In the genomic region with DNA sequence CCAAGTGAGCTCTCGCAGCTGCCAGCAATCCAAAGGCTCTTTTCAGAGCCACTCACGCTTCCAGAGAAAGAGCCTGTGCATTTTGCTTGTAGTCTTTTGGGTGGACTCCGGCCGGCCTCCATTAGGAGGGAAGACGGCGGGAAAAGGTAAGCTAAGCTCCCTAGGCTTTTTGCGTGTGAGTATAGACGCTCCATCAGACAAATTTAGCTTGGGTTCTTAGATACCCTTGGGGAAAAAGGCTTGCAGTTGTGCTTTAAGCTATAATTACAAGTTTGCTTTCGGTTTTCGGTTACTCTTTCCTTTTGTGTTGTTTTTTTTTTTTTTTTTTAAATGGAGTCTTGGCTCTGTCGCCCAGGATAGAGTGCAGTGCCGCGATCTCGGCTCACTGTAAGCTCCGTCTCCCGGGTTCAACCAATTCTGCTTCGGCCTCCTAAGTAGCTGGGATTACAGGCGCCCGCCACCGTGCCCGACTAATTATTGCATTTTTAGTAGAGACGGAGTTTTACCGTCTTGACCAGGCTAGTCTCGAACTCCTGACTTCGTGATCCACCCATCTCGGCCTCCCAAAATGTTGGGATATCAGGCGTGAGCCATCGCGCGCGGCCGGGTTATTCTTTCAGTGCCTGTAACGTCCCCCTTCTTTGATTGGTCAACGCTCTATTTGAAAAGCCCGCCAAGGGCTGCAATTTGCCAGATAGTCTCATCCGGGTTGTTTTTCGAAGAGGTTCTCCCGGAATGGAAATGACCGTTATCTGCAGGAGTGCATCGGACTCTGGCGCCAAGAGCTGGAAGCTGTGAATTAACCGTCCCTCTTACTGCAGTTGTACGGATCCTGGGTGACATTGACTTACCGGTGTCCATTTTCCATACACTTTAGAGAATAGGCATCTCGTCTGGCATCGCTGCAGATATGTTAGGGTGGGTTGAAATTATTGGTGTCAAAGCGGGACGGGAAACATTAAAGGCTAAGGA, we compare ENCODE assay signal across 1 cellular context.
TF ChIP-seq lines count a peak whose summit lies in the region.

No MANE protein-coding gene starts in this region.

TF ChIP-seq in HepG2, 621 proteins besides CTCF, POLR2A, EP300 and RAD21 (continued from another document and continues in another):
- TF ChIP-seq ZMYM4 (CRISPR knock-in tag; IDR thresholded peaks at IDR 0.05), result peak; percentile 78
- no peak for TF ChIP-seq ZFP36 (IDR thresholded peaks at IDR 0.05; ENCODE audit: borderline replicate concordance, low read depth, low read length, partially characterized antibody)
- TF ChIP-seq ZNF20 (CRISPR knock-in tag; IDR thresholded peaks at IDR 0.05), result no peak
- TF ChIP-seq TEAD2 (CRISPR knock-in tag; IDR thresholded peaks at IDR 0.05), result no peak
- TF ChIP-seq EZH2 (conservative IDR thresholded peaks at IDR 0.05; ENCODE audit: low read depth, low read length), result no peak
- no peak for TF ChIP-seq SMAD9 (CRISPR knock-in tag; IDR thresholded peaks at IDR 0.05)
- no peak; the same call in 1 of the 2 replicates for TF ChIP-seq ZNF598 (CRISPR knock-in tag; IDR thresholded peaks at IDR 0.05; ENCODE audit: borderline replicate concordance)
- peak; percentile 100 for TF ChIP-seq TFDP1 (CRISPR knock-in tag; IDR thresholded peaks at IDR 0.05; ENCODE audit: borderline replicate concordance)
- TF ChIP-seq, protein P1, sequence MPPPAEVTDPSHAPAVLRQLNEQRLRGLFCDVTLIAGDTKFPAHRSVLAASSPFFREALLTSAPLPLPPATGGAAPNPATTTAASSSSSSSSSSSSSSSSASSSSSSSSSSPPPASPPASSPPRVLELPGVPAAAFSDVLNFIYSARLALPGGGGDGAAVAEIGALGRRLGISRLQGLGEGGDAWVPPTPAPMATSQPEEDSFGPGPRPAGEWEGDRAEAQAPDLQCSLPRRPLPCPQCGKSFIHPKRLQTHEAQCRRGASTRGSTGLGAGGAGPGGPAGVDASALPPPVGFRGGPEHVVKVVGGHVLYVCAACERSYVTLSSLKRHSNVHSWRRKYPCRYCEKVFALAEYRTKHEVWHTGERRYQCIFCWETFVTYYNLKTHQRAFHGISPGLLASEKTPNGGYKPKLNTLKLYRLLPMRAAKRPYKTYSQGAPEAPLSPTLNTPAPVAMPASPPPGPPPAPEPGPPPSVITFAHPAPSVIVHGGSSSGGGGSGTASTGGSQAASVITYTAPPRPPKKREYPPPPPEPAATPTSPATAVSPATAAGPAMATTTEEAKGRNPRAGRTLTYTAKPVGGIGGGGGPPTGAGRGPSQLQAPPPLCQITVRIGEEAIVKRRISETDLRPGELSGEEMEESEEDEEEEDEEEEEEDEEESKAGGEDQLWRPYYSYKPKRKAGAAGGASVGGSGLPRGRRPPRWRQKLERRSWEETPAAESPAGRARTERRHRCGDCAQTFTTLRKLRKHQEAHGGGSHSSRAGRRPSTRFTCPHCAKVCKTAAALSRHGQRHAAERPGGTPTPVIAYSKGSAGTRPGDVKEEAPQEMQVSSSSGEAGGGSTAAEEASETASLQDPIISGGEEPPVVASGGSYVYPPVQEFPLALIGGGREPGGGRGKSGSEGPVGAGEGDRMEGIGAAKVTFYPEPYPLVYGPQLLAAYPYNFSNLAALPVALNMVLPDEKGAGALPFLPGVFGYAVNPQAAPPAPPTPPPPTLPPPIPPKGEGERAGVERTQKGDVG (CRISPR knock-in tag; IDR thresholded peaks at IDR 0.05; ENCODE audit: borderline replicate concordance), result no peak
- TF ChIP-seq NFYB (CRISPR knock-in tag; IDR thresholded peaks at IDR 0.05), result peak; percentile 98
- TF ChIP-seq ZNF616 (CRISPR knock-in tag; IDR thresholded peaks at IDR 0.05; ENCODE audit: low read depth), result no peak; the same call in 1 of the 2 replicates
- TF ChIP-seq IRF1 (CRISPR knock-in tag; IDR thresholded peaks at IDR 0.05; ENCODE audit: low read depth), result no peak
- no peak for TF ChIP-seq KDM6A (CRISPR knock-in tag; IDR thresholded peaks at IDR 0.05; ENCODE audit: low read depth)
- no peak for TF ChIP-seq CBX1 (IDR thresholded peaks at IDR 0.05; ENCODE audit: low read depth)
- TF ChIP-seq, protein P2, sequence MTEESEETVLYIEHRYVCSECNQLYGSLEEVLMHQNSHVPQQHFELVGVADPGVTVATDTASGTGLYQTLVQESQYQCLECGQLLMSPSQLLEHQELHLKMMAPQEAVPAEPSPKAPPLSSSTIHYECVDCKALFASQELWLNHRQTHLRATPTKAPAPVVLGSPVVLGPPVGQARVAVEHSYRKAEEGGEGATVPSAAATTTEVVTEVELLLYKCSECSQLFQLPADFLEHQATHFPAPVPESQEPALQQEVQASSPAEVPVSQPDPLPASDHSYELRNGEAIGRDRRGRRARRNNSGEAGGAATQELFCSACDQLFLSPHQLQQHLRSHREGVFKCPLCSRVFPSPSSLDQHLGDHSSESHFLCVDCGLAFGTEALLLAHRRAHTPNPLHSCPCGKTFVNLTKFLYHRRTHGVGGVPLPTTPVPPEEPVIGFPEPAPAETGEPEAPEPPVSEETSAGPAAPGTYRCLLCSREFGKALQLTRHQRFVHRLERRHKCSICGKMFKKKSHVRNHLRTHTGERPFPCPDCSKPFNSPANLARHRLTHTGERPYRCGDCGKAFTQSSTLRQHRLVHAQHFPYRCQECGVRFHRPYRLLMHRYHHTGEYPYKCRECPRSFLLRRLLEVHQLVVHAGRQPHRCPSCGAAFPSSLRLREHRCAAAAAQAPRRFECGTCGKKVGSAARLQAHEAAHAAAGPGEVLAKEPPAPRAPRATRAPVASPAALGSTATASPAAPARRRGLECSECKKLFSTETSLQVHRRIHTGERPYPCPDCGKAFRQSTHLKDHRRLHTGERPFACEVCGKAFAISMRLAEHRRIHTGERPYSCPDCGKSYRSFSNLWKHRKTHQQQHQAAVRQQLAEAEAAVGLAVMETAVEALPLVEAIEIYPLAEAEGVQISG (CRISPR knock-in tag; IDR thresholded peaks at IDR 0.05), result peak; percentile 40; the same call in 1 of the 2 replicates
- 0 out of 2 replicates have a peak, but pooled peaks have one; percentile 65 for TF ChIP-seq TSC22D2 (CRISPR knock-in tag; IDR thresholded peaks at IDR 0.05; ENCODE audit: borderline replicate concordance)
- TF ChIP-seq TP53 (CRISPR knock-in tag; conservative IDR thresholded peaks at IDR 0.05), result no peak
- TF ChIP-seq NFKB2 (CRISPR knock-in tag; IDR thresholded peaks at IDR 0.05; ENCODE audit: borderline replicate concordance), result peak; percentile 28; the same call in 1 of the 2 replicates
- no peak; the same call in 1 of the 2 replicates for TF ChIP-seq ZFP82 (CRISPR knock-in tag; IDR thresholded peaks at IDR 0.05; ENCODE audit: borderline replicate concordance)
- TF ChIP-seq ZNF335 (CRISPR knock-in tag; IDR thresholded peaks at IDR 0.05), result 0 out of 2 replicates have a peak, but pooled peaks have one; percentile 23
- TF ChIP-seq MYNN (CRISPR knock-in tag; IDR thresholded peaks at IDR 0.05; ENCODE audit: low read depth), result 0 out of 2 replicates have a peak, but pooled peaks have one; percentile 81
- peak; percentile 40; the same call in 1 of the 2 replicates for TF ChIP-seq ZNF263 (CRISPR knock-in tag; IDR thresholded peaks at IDR 0.05)
- no peak for TF ChIP-seq MLX (CRISPR knock-in tag; IDR thresholded peaks at IDR 0.05)
- 0 out of 2 replicates have a peak, but pooled peaks have one; percentile 9 for TF ChIP-seq KDM1A (CRISPR knock-in tag; IDR thresholded peaks at IDR 0.05)
- TF ChIP-seq GATA4 (IDR thresholded peaks at IDR 0.05; ENCODE audit: borderline replicate concordance, low read depth), result 0 out of 2 replicates have a peak, but pooled peaks have one; percentile 47
- TF ChIP-seq MLXIP (CRISPR knock-in tag; IDR thresholded peaks at IDR 0.05; ENCODE audit: borderline replicate concordance), result peak; percentile 48; the same call in 1 of the 2 replicates
- TF ChIP-seq ZC3H4 (CRISPR knock-in tag; IDR thresholded peaks at IDR 0.05; ENCODE audit: borderline replicate concordance), result peak; percentile 17; the same call in 1 of the 2 replicates
- TF ChIP-seq, protein P3, sequence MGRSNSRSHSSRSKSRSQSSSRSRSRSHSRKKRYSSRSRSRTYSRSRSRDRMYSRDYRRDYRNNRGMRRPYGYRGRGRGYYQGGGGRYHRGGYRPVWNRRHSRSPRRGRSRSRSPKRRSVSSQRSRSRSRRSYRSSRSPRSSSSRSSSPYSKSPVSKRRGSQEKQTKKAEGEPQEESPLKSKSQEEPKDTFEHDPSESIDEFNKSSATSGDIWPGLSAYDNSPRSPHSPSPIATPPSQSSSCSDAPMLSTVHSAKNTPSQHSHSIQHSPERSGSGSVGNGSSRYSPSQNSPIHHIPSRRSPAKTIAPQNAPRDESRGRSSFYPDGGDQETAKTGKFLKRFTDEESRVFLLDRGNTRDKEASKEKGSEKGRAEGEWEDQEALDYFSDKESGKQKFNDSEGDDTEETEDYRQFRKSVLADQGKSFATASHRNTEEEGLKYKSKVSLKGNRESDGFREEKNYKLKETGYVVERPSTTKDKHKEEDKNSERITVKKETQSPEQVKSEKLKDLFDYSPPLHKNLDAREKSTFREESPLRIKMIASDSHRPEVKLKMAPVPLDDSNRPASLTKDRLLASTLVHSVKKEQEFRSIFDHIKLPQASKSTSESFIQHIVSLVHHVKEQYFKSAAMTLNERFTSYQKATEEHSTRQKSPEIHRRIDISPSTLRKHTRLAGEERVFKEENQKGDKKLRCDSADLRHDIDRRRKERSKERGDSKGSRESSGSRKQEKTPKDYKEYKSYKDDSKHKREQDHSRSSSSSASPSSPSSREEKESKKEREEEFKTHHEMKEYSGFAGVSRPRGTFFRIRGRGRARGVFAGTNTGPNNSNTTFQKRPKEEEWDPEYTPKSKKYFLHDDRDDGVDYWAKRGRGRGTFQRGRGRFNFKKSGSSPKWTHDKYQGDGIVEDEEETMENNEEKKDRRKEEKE (IDR thresholded peaks at IDR 0.05), result no peak
- TF ChIP-seq FOXO4 (CRISPR knock-in tag; conservative IDR thresholded peaks at IDR 0.05), result no peak
- TF ChIP-seq, protein P4, sequence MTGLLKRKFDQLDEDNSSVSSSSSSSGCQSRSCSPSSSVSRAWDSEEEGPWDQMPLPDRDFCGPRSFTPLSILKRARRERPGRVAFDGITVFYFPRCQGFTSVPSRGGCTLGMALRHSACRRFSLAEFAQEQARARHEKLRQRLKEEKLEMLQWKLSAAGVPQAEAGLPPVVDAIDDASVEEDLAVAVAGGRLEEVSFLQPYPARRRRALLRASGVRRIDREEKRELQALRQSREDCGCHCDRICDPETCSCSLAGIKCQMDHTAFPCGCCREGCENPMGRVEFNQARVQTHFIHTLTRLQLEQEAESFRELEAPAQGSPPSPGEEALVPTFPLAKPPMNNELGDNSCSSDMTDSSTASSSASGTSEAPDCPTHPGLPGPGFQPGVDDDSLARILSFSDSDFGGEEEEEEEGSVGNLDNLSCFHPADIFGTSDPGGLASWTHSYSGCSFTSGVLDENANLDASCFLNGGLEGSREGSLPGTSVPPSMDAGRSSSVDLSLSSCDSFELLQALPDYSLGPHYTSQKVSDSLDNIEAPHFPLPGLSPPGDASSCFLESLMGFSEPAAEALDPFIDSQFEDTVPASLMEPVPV (CRISPR knock-in tag; IDR thresholded peaks at IDR 0.05), result peak; percentile 70; the same call in 1 of the 2 replicates
- TF ChIP-seq CREM (IDR thresholded peaks at IDR 0.05), result no peak
- no peak for TF ChIP-seq CREM (CRISPR knock-in tag; IDR thresholded peaks at IDR 0.05)
- no peak for TF ChIP-seq ZNF776 (CRISPR knock-in tag; IDR thresholded peaks at IDR 0.05)
